Comparison of ENCODE assay signal across 19 cellular contexts in the genomic region with DNA sequence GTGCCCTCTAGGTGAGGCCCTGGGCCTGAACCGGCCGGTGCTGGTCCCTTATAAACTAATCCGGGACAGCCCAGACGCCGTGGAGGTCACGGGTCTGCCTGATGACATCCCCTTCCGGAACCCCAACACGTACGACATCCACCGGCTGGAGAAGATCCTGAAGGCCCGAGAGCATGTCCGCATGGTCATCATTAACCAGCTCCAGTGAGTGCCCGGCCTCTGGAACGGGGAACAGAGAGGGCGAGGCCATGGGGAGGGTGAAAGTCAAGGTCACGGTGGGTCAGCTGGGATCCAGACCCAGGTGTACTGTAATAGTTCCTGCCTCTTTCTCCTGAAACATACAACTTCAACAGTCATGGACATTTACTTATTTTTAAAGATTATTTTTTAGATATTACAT.
"Had no signal": no experiment of that assay in that cellular context is flagged by ENCODE, and none has a peak within 500 bp of the region (broad histone marks: within the 10 kb centered on the region; RNA-seq: fewer than 3 reads in every experiment).

No MANE protein-coding gene starts in this region.

- ATAC-seq: foreskin keratinocyte, gastroesophageal sphincter, heart left ventricle, left cardiac atrium, lower lobe of right lung, mucosa of descending colon had no signal

- FAIRE-seq: endothelial cell of umbilical vein had no signal

- H3K4me2 ChIP-seq: hepatocyte had no signal

- H3K36me3 Mint-ChIP-seq: immature natural killer cell had no signal

- H3K36me3 ChIP-seq: colonic mucosa had no signal

- H3K4me3 ChIP-seq: colonic mucosa, esophagus muscularis mucosa, gastroesophageal sphincter, heart left ventricle, hepatocyte, left ventricle myocardium inferior, lower lobe of right lung, mucosa of descending colon had no signal

- H2AFZ ChIP-seq: hepatocyte had no signal

- DNase-seq: colonic mucosa; cortex of kidney; effector memory CD4-positive, alpha-beta T cell; foreskin keratinocyte; heart left ventricle; hypothalamus; immature natural killer cell; islet precursor cell; left cardiac atrium; left ventricle myocardium inferior; lower lobe of right lung; mesenchymal stem cell; mucosa of descending colon had no signal

- H3K9me3 ChIP-seq: colonic mucosa, esophagus muscularis mucosa, gastroesophageal sphincter, heart left ventricle, left ventricle myocardium inferior, lower lobe of right lung, mucosa of descending colon had no signal

- H3K27me3 Mint-ChIP-seq: dendritic cell treated with granulocyte-macrophage colony-stimulating factor and Interleukin-4, amounts not matched to agents 40 ng/mL and 50 ng/mL, for 4 days had no signal

- H3K4me3 Mint-ChIP-seq: dendritic cell treated with granulocyte-macrophage colony-stimulating factor and Interleukin-4, amounts not matched to agents 40 ng/mL and 50 ng/mL, for 4 days; immature natural killer cell; mesothelial cell of epicardium had no signal

- H3K27ac Mint-ChIP-seq: dendritic cell treated with granulocyte-macrophage colony-stimulating factor and Interleukin-4, amounts not matched to agents 40 ng/mL and 50 ng/mL, for 4 days; immature natural killer cell; mesothelial cell of epicardium had no signal

- H3K79me2 ChIP-seq: hepatocyte had no signal

- H3K9me3 Mint-ChIP-seq: dendritic cell treated with granulocyte-macrophage colony-stimulating factor and Interleukin-4, amounts not matched to agents 40 ng/mL and 50 ng/mL, for 4 days; immature natural killer cell; mesothelial cell of epicardium had no signal

- H3K4me1 ChIP-seq: colonic mucosa, foreskin keratinocyte had no signal

- H3K27ac ChIP-seq: colonic mucosa, esophagus muscularis mucosa, foreskin keratinocyte, gastroesophageal sphincter, heart left ventricle, hepatocyte, left ventricle myocardium inferior, lower lobe of right lung had no signal

- H3K27me3 ChIP-seq: colonic mucosa, esophagus muscularis mucosa, foreskin keratinocyte, gastroesophageal sphincter, heart left ventricle, hepatocyte had no signal
